15 cellular contexts compared by ENCODE assay signal in the genomic region with DNA sequence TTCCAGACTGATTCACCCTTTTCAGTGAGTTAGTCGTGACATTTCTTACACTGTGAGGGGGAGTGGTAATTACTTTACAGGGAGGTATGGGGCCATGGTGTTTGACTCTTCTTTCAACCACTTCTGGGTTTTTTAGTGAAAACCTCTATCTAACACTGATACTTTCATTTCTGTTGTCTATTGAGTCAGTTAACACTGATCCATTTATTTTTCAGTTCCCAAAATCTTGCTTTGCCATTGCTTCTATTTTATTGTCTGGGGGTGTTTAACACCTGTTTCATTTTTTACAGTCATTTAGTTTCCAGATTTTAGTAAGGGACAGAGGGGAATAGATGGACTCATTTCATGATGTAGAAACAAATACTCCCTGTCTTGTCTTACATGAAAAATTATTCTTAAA.
DNase-seq lines count a peak whose midpoint lies in the region; ATAC-seq and TF ChIP-seq lines count a peak whose summit lies in the region.
"Had no signal": no experiment of that assay in that cellular context is flagged by ENCODE, and none has a peak within 500 bp of the region (broad histone marks: within the 10 kb centered on the region; RNA-seq: fewer than 3 reads in every experiment).

No MANE protein-coding gene starts in this region.

- no peaks in the 10 kb centered on the region for H3K4me1 ChIP-seq in gastroesophageal sphincter

- H3K27ac ChIP-seq in gastroesophageal sphincter, result no peak overlapping the region
- H3K27ac ChIP-seq: 22Rv1, cardiac muscle cell had no signal

- intact Hi-C loops in posterior vena cava (cut with DNase I), result no loop called here

- H3K9me3 ChIP-seq in gastroesophageal sphincter, result no peaks in the 10 kb centered on the region

- H3K4me3 Mint-ChIP-seq in T-helper 2 cell treated with Interferon-gamma antibody and Interleukin-4, amounts not matched to agents 5 μg/mL and 100 μg/mL, for 36 hours, result no peak overlapping the region
- H3K4me3 Mint-ChIP-seq in T-helper 1 cell treated with Interleukin-12 subunit alpha and Interleukin-12 subunit beta and Interleukin-4 antibody, amounts not matched to agents 30 μg/mL and 1 μg/mL, for 36 hours, result no peak overlapping the region

- H3K27me3 Mint-ChIP-seq in T-helper 2 cell treated with Interferon-gamma antibody and Interleukin-4, amounts not matched to agents 5 μg/mL and 100 μg/mL, for 36 hours (ENCODE audit: low read depth), result no peaks in the 10 kb centered on the region
- H3K27me3 Mint-ChIP-seq in T-helper 1 cell treated with Interleukin-12 subunit alpha and Interleukin-12 subunit beta and Interleukin-4 antibody, amounts not matched to agents 30 μg/mL and 1 μg/mL, for 36 hours (ENCODE audit: low read depth), result no peaks in the 10 kb centered on the region

- H3K4me3 ChIP-seq in gastroesophageal sphincter, result no peak overlapping the region
- H3K4me3 ChIP-seq: cardiac muscle cell had no signal

- TF ChIP-seq POLR2A in gastroesophageal sphincter (IDR thresholded peaks at IDR 0.05), result no peak

- DNase-seq in T-helper 2 cell treated with Interferon-gamma antibody and Interleukin-4, amounts not matched to agents 5 μg/mL and 100 μg/mL, for 36 hours (ENCODE audit: low spot score), result peak; percentile 25
- DNase-seq in T-helper 2 cell, result no peak
- DNase-seq in posterior vena cava (ENCODE audit: low spot score), result no peak
- DNase-seq in NCI-H146 treated with DMSO at 0.1 percent for 48 hours (lab: John Stamatoyannopoulos, UW; ENCODE audit: unreplicated experiment), result no peak
- DNase-seq: DMS79 treated with DMSO at 0.1 percent for 48 hours, HCEC 1CT, islet precursor cell, NCI-H526 treated with DMSO at 0.1 percent for 48 hours, substantia nigra had no signal

- peaks cover 10% of the 10 kb centered on the region for H3K4me1 Mint-ChIP-seq in T-helper 2 cell treated with Interferon-gamma antibody and Interleukin-4, amounts not matched to agents 5 μg/mL and 100 μg/mL, for 36 hours (ENCODE audit: low read depth)
- peaks cover 12% of the 10 kb centered on the region for H3K4me1 Mint-ChIP-seq in T-helper 1 cell treated with Interleukin-12 subunit alpha and Interleukin-12 subunit beta and Interleukin-4 antibody, amounts not matched to agents 30 μg/mL and 1 μg/mL, for 36 hours (ENCODE audit: low read depth)

- no peaks in the 10 kb centered on the region for H3K36me3 ChIP-seq in gastroesophageal sphincter
- H3K36me3 ChIP-seq: cardiac muscle cell had no signal

- H3K27me3 ChIP-seq in gastroesophageal sphincter, result no peaks in the 10 kb centered on the region
- H3K27me3 ChIP-seq: cardiac muscle cell had no signal

- H3K27ac Mint-ChIP-seq in T-helper 2 cell treated with Interferon-gamma antibody and Interleukin-4, amounts not matched to agents 5 μg/mL and 100 μg/mL, for 36 hours, result no peak overlapping the region
- H3K27ac Mint-ChIP-seq in T-helper 1 cell treated with Interleukin-12 subunit alpha and Interleukin-12 subunit beta and Interleukin-4 antibody, amounts not matched to agents 30 μg/mL and 1 μg/mL, for 36 hours, result peak overlapping the region; percentile 49

- H3K9me3 Mint-ChIP-seq in T-helper 2 cell treated with Interferon-gamma antibody and Interleukin-4, amounts not matched to agents 5 μg/mL and 100 μg/mL, for 36 hours, result no peaks in the 10 kb centered on the region
- no peaks in the 10 kb centered on the region for H3K9me3 Mint-ChIP-seq in T-helper 1 cell treated with Interleukin-12 subunit alpha and Interleukin-12 subunit beta and Interleukin-4 antibody, amounts not matched to agents 30 μg/mL and 1 μg/mL, for 36 hours

- WGBS in gastroesophageal sphincter (ENCODE audit: low coverage in 1 of 2), 2 donors, result 100% methylated on average over 1 of the region's 1 CpG

- peak; percentile 87 for ATAC-seq in GM21360 (IDR thresholded peaks at IDR 0.05; ENCODE audit: unreplicated experiment)
- ATAC-seq in HG02973 (IDR thresholded peaks at IDR 0.05; ENCODE audit: unreplicated experiment), result peak; percentile 81
- no peak for ATAC-seq in gastroesophageal sphincter

- H3K36me3 Mint-ChIP-seq in T-helper 2 cell treated with Interferon-gamma antibody and Interleukin-4, amounts not matched to agents 5 μg/mL and 100 μg/mL, for 36 hours (ENCODE audit: low read depth), result peaks cover 58% of the 10 kb centered on the region
- peaks cover 50% of the 10 kb centered on the region for H3K36me3 Mint-ChIP-seq in T-helper 1 cell treated with Interleukin-12 subunit alpha and Interleukin-12 subunit beta and Interleukin-4 antibody, amounts not matched to agents 30 μg/mL and 1 μg/mL, for 36 hours (ENCODE audit: low read depth)

- no peak for TF ChIP-seq CTCF in gastroesophageal sphincter (IDR thresholded peaks at IDR 0.05)

- TF ChIP-seq EP300 in gastroesophageal sphincter (IDR thresholded peaks at IDR 0.05), result no peak
